Comparison of ENCODE assay signal across 26 cellular contexts in the genomic region with DNA sequence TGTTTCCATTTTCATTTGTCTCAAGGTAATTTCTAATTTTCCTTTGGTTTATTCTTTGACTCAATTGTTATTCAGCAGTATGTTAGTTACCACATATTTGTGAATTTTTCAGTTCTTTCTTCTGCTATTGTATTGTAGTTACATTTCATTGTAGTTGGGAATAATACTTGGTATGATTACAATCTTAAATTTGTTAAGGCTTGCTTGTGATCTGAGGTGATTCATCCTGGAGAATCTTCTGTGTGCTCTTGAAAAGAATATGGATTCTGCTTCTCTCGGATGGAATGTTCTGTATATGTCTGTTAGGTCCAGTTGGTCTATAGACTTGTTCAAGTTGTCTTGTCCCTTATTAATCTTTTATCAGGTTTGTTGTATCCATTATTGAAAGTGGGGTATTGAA.
"Had no signal": no experiment of that assay in that cellular context is flagged by ENCODE, and none has a peak within 500 bp of the region (broad histone marks: within the 10 kb centered on the region; RNA-seq: fewer than 3 reads in every experiment).

No MANE protein-coding gene starts in this region.

- H3K9me3 ChIP-seq: colonic mucosa, gastroesophageal sphincter had no signal

- H3K27me3 ChIP-seq: brain microvascular endothelial cell, colonic mucosa, gastroesophageal sphincter, heart right ventricle had no signal

- H3K4me3 ChIP-seq: colonic mucosa, gastroesophageal sphincter, heart right ventricle had no signal

- ATAC-seq: activated CD4-positive, alpha-beta T cell treated with anti-CD3 and anti-CD28 coated beads for 36 hours; activated CD8-positive, alpha-beta T cell treated with anti-CD3 and anti-CD28 coated beads, Interleukin-2, amount 10 ng/mL, durations not matched to agents 7 days and 5 days; activated naive CD4-positive, alpha-beta T cell treated with anti-CD3 and anti-CD28 coated beads, Interleukin-2, amount 50 U/mL, for 72 hours; activated T-cell treated with anti-CD3 and anti-CD28 coated beads, Interleukin-2, amount 50 U/mL, for 72 hours; esophagus mucosa; gastroesophageal sphincter; heart right ventricle had no signal

- H3K9me3 Mint-ChIP-seq: activated CD4-positive, alpha-beta memory T cell treated with anti-CD3 and anti-CD28 coated beads for 36 hours; activated CD4-positive, alpha-beta T cell treated with anti-CD3 and anti-CD28 coated beads, Interleukin-2, amount 10 ng/mL, durations not matched to agents 24 days and 14 days; activated naive CD4-positive, alpha-beta T cell treated with anti-CD3 and anti-CD28 coated beads, Interleukin-2, amount 10 ng/mL, durations not matched to agents 7 days and 5 days; activated naive CD8-positive, alpha-beta T cell treated with anti-CD3 and anti-CD28 coated beads, Interleukin-2, amount 10 ng/mL, durations not matched to agents 7 days and 5 days had no signal

- H3K4me3 Mint-ChIP-seq: activated CD4-positive, alpha-beta memory T cell treated with anti-CD3 and anti-CD28 coated beads for 36 hours; activated CD4-positive, alpha-beta T cell treated with anti-CD3 and anti-CD28 coated beads for 36 hours; activated CD4-positive, alpha-beta T cell treated with anti-CD3 and anti-CD28 coated beads, Interleukin-2, amount 10 ng/mL, durations not matched to agents 24 days and 14 days; activated CD8-positive, alpha-beta T cell treated with anti-CD3 and anti-CD28 coated beads, Interleukin-2, amount 10 ng/mL, durations not matched to agents 7 days and 5 days; activated naive CD4-positive, alpha-beta T cell treated with anti-CD3 and anti-CD28 coated beads, Interleukin-2, amount 10 ng/mL, durations not matched to agents 7 days and 5 days; activated naive CD8-positive, alpha-beta T cell treated with anti-CD3 and anti-CD28 coated beads, Interleukin-2, amount 10 ng/mL, durations not matched to agents 7 days and 5 days; activated T-cell treated with anti-CD3 and anti-CD28 coated beads, Interleukin-2, amount 50 U/mL, for 24 hours; activated T-cell treated with anti-CD3 and anti-CD28 coated beads, Interleukin-2, amount 50 U/mL, for 72 hours had no signal

- DNase-seq: activated CD4-positive, alpha-beta memory T cell treated with anti-CD3 and anti-CD28 coated beads for 36 hours; activated CD4-positive, alpha-beta T cell treated with anti-CD3 and anti-CD28 coated beads for 36 hours; activated CD4-positive, alpha-beta T cell treated with anti-CD3 and anti-CD28 coated beads, Interleukin-2, amount 10 ng/mL, durations not matched to agents 24 days and 14 days; activated CD4-positive, CD25-positive, alpha-beta regulatory T cell; activated CD4-positive, CD25-positive, alpha-beta regulatory T cell treated with anti-CD3 and anti-CD28 coated beads, Interleukin-2, amount 50 U/mL, for 72 hours; activated CD8-positive, alpha-beta memory T cell treated with anti-CD3 and anti-CD28 coated beads, Interleukin-2, amount 50 U/mL, for 48 hours; activated CD8-positive, alpha-beta T cell treated with anti-CD3 and anti-CD28 coated beads, Interleukin-2, amount 10 ng/mL, durations not matched to agents 7 days and 5 days; activated gamma-delta T cell; activated naive CD4-positive, alpha-beta T cell; activated naive CD4-positive, alpha-beta T cell treated with anti-CD3 and anti-CD28 coated beads, Interleukin-2, amount 10 ng/mL, durations not matched to agents 7 days and 5 days; activated naive CD8-positive, alpha-beta T cell treated with anti-CD3 and anti-CD28 coated beads, Interleukin-2, amount 10 ng/mL, durations not matched to agents 7 days and 5 days; activated T-cell treated with anti-CD3 and anti-CD28 coated beads for 4 hours; activated T-cell treated with anti-CD3 and anti-CD28 coated beads, Interleukin-2, amount 50 U/mL, for 24 hours; activated T-cell treated with anti-CD3 and anti-CD28 coated beads, Interleukin-2, amount 50 U/mL, for 72 hours; amniotic stem cell; anterior cingulate cortex; brain microvascular endothelial cell; caudate nucleus; colonic mucosa; effector CD8-positive, alpha-beta T cell; foreskin melanocyte; heart right ventricle; T-helper 2 cell had no signal

- H3K27ac Mint-ChIP-seq: activated CD4-positive, alpha-beta memory T cell treated with anti-CD3 and anti-CD28 coated beads for 36 hours; activated CD4-positive, alpha-beta T cell treated with anti-CD3 and anti-CD28 coated beads for 36 hours; activated CD4-positive, alpha-beta T cell treated with anti-CD3 and anti-CD28 coated beads, Interleukin-2, amount 10 ng/mL, durations not matched to agents 24 days and 14 days; activated CD8-positive, alpha-beta T cell treated with anti-CD3 and anti-CD28 coated beads, Interleukin-2, amount 10 ng/mL, durations not matched to agents 7 days and 5 days; activated naive CD4-positive, alpha-beta T cell treated with anti-CD3 and anti-CD28 coated beads, Interleukin-2, amount 10 ng/mL, durations not matched to agents 7 days and 5 days; activated naive CD4-positive, alpha-beta T cell treated with anti-CD3 and anti-CD28 coated beads, Interleukin-2, amount 50 U/mL, for 72 hours; activated naive CD8-positive, alpha-beta T cell treated with anti-CD3 and anti-CD28 coated beads, Interleukin-2, amount 10 ng/mL, durations not matched to agents 7 days and 5 days; activated T-cell treated with anti-CD3 and anti-CD28 coated beads, Interleukin-2, amount 50 U/mL, for 24 hours; activated T-cell treated with anti-CD3 and anti-CD28 coated beads, Interleukin-2, amount 50 U/mL, for 72 hours had no signal

- H3K4me1 Mint-ChIP-seq: activated CD4-positive, alpha-beta T cell treated with anti-CD3 and anti-CD28 coated beads for 36 hours; activated CD4-positive, alpha-beta T cell treated with anti-CD3 and anti-CD28 coated beads, Interleukin-2, amount 10 ng/mL, durations not matched to agents 24 days and 14 days; activated naive CD4-positive, alpha-beta T cell treated with anti-CD3 and anti-CD28 coated beads, Interleukin-2, amount 10 ng/mL, durations not matched to agents 7 days and 5 days; activated naive CD8-positive, alpha-beta T cell treated with anti-CD3 and anti-CD28 coated beads, Interleukin-2, amount 10 ng/mL, durations not matched to agents 7 days and 5 days had no signal

- H3K36me3 ChIP-seq: brain microvascular endothelial cell, colonic mucosa, gastroesophageal sphincter, heart right ventricle had no signal

- H3K36me3 Mint-ChIP-seq: activated CD4-positive, alpha-beta memory T cell treated with anti-CD3 and anti-CD28 coated beads for 36 hours; activated naive CD4-positive, alpha-beta T cell treated with anti-CD3 and anti-CD28 coated beads, Interleukin-2, amount 10 ng/mL, durations not matched to agents 7 days and 5 days; activated naive CD4-positive, alpha-beta T cell treated with anti-CD3 and anti-CD28 coated beads, Interleukin-2, amount 50 U/mL, for 72 hours; activated naive CD8-positive, alpha-beta T cell treated with anti-CD3 and anti-CD28 coated beads, Interleukin-2, amount 10 ng/mL, durations not matched to agents 7 days and 5 days had no signal

- H3K27me3 Mint-ChIP-seq: activated naive CD4-positive, alpha-beta T cell treated with anti-CD3 and anti-CD28 coated beads, Interleukin-2, amount 10 ng/mL, durations not matched to agents 7 days and 5 days had no signal

- H3K27ac ChIP-seq: brain microvascular endothelial cell, colonic mucosa, gastroesophageal sphincter, heart right ventricle had no signal

- H3K4me1 ChIP-seq: colonic mucosa, gastroesophageal sphincter, heart right ventricle had no signal
